Comparison of ENCODE assay signal across 11 cellular contexts in genomic region chr20:8007490-8007889, GRCh38.
"Had no signal": no experiment of that assay in that cellular context is flagged by ENCODE, and none has a peak within 500 bp of the region (broad histone marks: within the 10 kb centered on the region; RNA-seq: fewer than 3 reads in every experiment).

No MANE protein-coding gene starts in this region.

- H3K4me3 ChIP-seq: heart left ventricle, ovary, sigmoid colon, suprapubic skin had no signal

- DNase-seq: activated CD4-positive, alpha-beta T cell treated with anti-CD3 and anti-CD28 coated beads, Interleukin-2, amount 10 ng/mL, durations not matched to agents 7 days and 5 days; activated CD4-positive, CD25-positive, alpha-beta regulatory T cell; activated CD8-positive, alpha-beta memory T cell treated with anti-CD3 and anti-CD28 coated beads for 24 hours; activated naive CD4-positive, alpha-beta T cell treated with anti-CD3 and anti-CD28 coated beads for 36 hours; heart left ventricle; ovary; sigmoid colon; stimulated activated CD4-positive, alpha-beta T cell treated with anti-CD3 and anti-CD28 coated beads, Interleukin-12 subunit alpha, Interleukin-12 subunit beta, amount 100 ng/mL, for 4 hours; stimulated activated naive CD8-positive, alpha-beta T cell treated with anti-CD3 and anti-CD28 coated beads, Interleukin-15, Interleukin-2, amounts not matched to agents 100 U/mL and 50 U/mL, for 24 hours; T1000 had no signal

- H3K27me3 ChIP-seq: heart left ventricle, ovary, sigmoid colon, suprapubic skin had no signal

- H3K36me3 ChIP-seq: ovary had no signal

- H3K4me1 ChIP-seq: suprapubic skin had no signal

- H3K27ac ChIP-seq: heart left ventricle, ovary, sigmoid colon, suprapubic skin had no signal
